ENCODE assay signal across 8 cellular contexts in the genomic region with DNA sequence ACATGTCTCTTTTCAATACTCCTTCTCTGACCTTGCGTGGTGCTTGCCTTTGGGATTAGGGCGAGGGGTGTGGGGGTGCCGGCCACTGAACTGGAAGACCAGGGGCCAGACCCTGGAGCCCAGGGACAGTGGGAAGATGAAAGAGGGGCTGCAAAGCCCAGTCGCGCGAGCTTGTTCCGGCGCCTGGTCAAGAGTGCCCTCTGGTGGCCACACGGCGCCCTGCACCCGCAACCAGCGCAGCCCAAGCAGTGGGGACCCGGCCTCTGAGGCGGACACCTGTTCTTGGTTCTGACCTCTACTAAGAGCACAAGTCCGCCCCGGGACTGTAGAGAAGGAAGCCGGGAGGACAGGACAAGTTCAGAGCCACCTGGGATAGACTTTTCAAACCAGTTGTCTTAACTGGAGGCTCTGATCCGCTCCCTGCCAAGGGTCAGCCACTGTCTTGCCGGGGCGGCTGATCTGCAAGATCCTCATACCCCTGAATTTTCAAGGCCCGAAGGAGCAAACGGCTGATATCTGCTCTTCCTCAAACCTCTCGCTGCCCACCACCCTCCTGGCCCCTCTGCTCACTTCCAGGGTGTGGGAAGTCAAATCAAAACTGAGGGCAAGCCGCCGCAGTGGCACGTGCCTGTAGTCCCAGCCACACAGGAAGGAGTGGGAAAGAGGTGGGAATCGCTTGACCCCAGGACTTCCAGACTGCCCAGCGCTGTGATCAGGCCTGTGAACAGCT. TPM values are rescaled to one million over a fixed set of nuclear protein-coding genes. Genes with fewer than 3 reads are reported as not detected.
A peak's percentile ranks its signal among the peaks of the same experiment; 100 is the strongest.
DNase-seq lines count a peak whose midpoint lies in the region; ATAC-seq and TF ChIP-seq lines count a peak whose summit lies in the region.

No MANE protein-coding gene starts in this region.

- H3K27me3 Mint-ChIP-seq in naive thymus-derived CD4-positive, alpha-beta T cell: peaks cover 0 to 5% (median 0%) of the 10 kb centered on the region in 5 donors

- TF ChIP-seq POLR2A in HCT116 (IDR thresholded peaks at IDR 0.05; ENCODE audit: borderline replicate concordance, extremely low read depth, insufficient read depth, insufficient read length): no peak

- peak; percentile 87 for ATAC-seq in HCT116
- ATAC-seq in naive thymus-derived CD4-positive, alpha-beta T cell: peak; percentile 93
- peak; percentile 81 for ATAC-seq in stimulated activated effector memory CD8-positive, alpha-beta T cell treated with anti-CD3 and anti-CD28 coated beads, Interleukin-12 subunit alpha, Interleukin-12 subunit beta, amount 100 ng/mL, for 72 hours
- no peak for ATAC-seq in HG03097 (IDR thresholded peaks at IDR 0.05; ENCODE audit: low FRiP score, unreplicated experiment)

- H3K4me1 ChIP-seq in HCT116 (ENCODE audit: control insufficient read depth in 1 of 2, insufficient read depth in 2 of 2, low read length in 2 of 2): peaks cover 3 to 16% of the 10 kb centered on the region in 2 experiments; a peak in 2 of 4 replicates
- no peaks in the 10 kb centered on the region for H3K4me1 ChIP-seq in naive thymus-derived CD4-positive, alpha-beta T cell (ENCODE audit: control insufficient read depth in 2 of 2, insufficient read depth in 2 of 2, low read length in 2 of 2)

- H2AFZ ChIP-seq in HCT116 (ENCODE audit: low read depth, low read length, poor library complexity, severe bottlenecking): peak overlapping the region; percentile 82

- H3K9ac ChIP-seq in HCT116 (ENCODE audit: low read length): no peak overlapping the region

- no peaks in the 10 kb centered on the region for H3K9me2 ChIP-seq in HCT116 (ENCODE audit: insufficient read depth)

- H3K9me3 Mint-ChIP-seq in naive thymus-derived CD4-positive, alpha-beta T cell: peaks cover 0 to 3% (median 0%) of the 10 kb centered on the region in 11 donors
- no peaks in the 10 kb centered on the region for H3K9me3 Mint-ChIP-seq in stimulated activated effector memory CD8-positive, alpha-beta T cell treated with anti-CD3 and anti-CD28 coated beads, Interleukin-12 subunit alpha, Interleukin-12 subunit beta, amount 100 ng/mL, for 72 hours

- H3K27ac Mint-ChIP-seq in naive thymus-derived CD4-positive, alpha-beta T cell: no peak overlapping the region
- H3K27ac Mint-ChIP-seq in stimulated activated effector memory CD8-positive, alpha-beta T cell treated with anti-CD3 and anti-CD28 coated beads, Interleukin-12 subunit alpha, Interleukin-12 subunit beta, amount 100 ng/mL, for 72 hours: peak overlapping the region; percentile 62

- H3K4me3 ChIP-seq in HCT116 (replicated peaks in 1 of 2; ENCODE audit: low read depth in 1 of 2, low read length in 2 of 2) (no peak overlapping the region; a peak in 1 of 4 replicates), epithelial cell of proximal tubule (ENCODE audit: low read depth, low read length) (peak overlapping the region; percentile 39)
- H3K4me3 ChIP-seq in naive thymus-derived CD4-positive, alpha-beta T cell (ENCODE audit: low read length): no peak overlapping the region

- H3K27ac ChIP-seq in HCT116 (ENCODE audit: low read depth, low read length): no peak overlapping the region
- H3K27ac ChIP-seq in naive thymus-derived CD4-positive, alpha-beta T cell (ENCODE audit: low read depth, low read length): no peak overlapping the region

- peaks cover 0 to 8% (median 4%) of the 10 kb centered on the region in 7 donors for H3K4me1 Mint-ChIP-seq in naive thymus-derived CD4-positive, alpha-beta T cell
- peaks cover 11% of the 10 kb centered on the region for H3K4me1 Mint-ChIP-seq in stimulated activated effector memory CD8-positive, alpha-beta T cell treated with anti-CD3 and anti-CD28 coated beads, Interleukin-12 subunit alpha, Interleukin-12 subunit beta, amount 100 ng/mL, for 72 hours

- DNase-seq in EL (peak; percentile 48), HCT116 (ENCODE audit: low read depth, low spot score) (peak; percentile 43), NCI-H510A treated with DMSO at 0.1 percent for 48 hours (lab: John Stamatoyannopoulos, UW) (peak; percentile 50), epithelial cell of proximal tubule (ENCODE audit: low read depth) (no peak)
- DNase-seq in activated CD8-positive, alpha-beta memory T cell treated with anti-CD3 and anti-CD28 coated beads, Interleukin-2, amount 50 U/mL, for 24 hours (ENCODE audit: extremely low read depth): peak; percentile 28
- DNase-seq in naive thymus-derived CD4-positive, alpha-beta T cell: peak; percentile 32 to 82 (median 68)
- peak; percentile 88 to 90 for DNase-seq in stimulated activated effector memory CD8-positive, alpha-beta T cell treated with anti-CD3 and anti-CD28 coated beads, Interleukin-12 subunit alpha, Interleukin-12 subunit beta, amount 100 ng/mL, for 72 hours (ENCODE audit: low spot score in 2 of 2)

- H3K79me2 ChIP-seq in HCT116 (ENCODE audit: insufficient read depth, low read length): no peaks in the 10 kb centered on the region

- no TSS peak for BruUV-seq in HCT116 (replicated peaks; lab: Mats Ljungman, UMichigan)

- TF ChIP-seq RAD21 in HCT116 (IDR thresholded peaks at IDR 0.05; ENCODE audit: low read depth): peak; percentile 99

- H3K36me3 Mint-ChIP-seq in naive thymus-derived CD4-positive, alpha-beta T cell: peaks cover 0 to 3% (median 0%) of the 10 kb centered on the region in 5 donors
- H3K36me3 Mint-ChIP-seq in stimulated activated effector memory CD8-positive, alpha-beta T cell treated with anti-CD3 and anti-CD28 coated beads, Interleukin-12 subunit alpha, Interleukin-12 subunit beta, amount 100 ng/mL, for 72 hours: no peaks in the 10 kb centered on the region

- peak overlapping the region; percentile 51 for H3K4me2 ChIP-seq in HCT116 (ENCODE audit: low read length)

- H3K27me3 ChIP-seq in HCT116 (ENCODE audit: insufficient read depth, low read length): no peaks in the 10 kb centered on the region
- no peaks in the 10 kb centered on the region for H3K27me3 ChIP-seq in naive thymus-derived CD4-positive, alpha-beta T cell (ENCODE audit: control insufficient read depth in 2 of 2, insufficient read depth in 2 of 2, low read length in 2 of 2)

- POLR2A ChIA-PET in HCT116 (lab: Charles Lee): interaction anchor here (0.6 to 1.0 kb wide), 2 partner anchors 50 to 331 kb away, joined by 3 to 4 read pairs; no protein-coding TSS in a partner anchor
- POLR2A ChIA-PET in naive thymus-derived CD4-positive, alpha-beta T cell (lab: Charles Lee): interaction anchor here (0.6 to 0.7 kb wide), 2 partner anchors 9 to 618 kb away, joined by 3 read pairs; no protein-coding TSS in a partner anchor

- no peaks in the 10 kb centered on the region for H4K20me1 ChIP-seq in HCT116 (ENCODE audit: insufficient read depth)

- H3K4me3 Mint-ChIP-seq in naive thymus-derived CD4-positive, alpha-beta T cell: peak overlapping the region in 7 of 10 donors; percentile 11 to 72 (median 49)
- peak overlapping the region; percentile 30 for H3K4me3 Mint-ChIP-seq in stimulated activated effector memory CD8-positive, alpha-beta T cell treated with anti-CD3 and anti-CD28 coated beads, Interleukin-12 subunit alpha, Interleukin-12 subunit beta, amount 100 ng/mL, for 72 hours

- peak; percentile 82 to 96 (median 95) for TF ChIP-seq CTCF in HCT116 (IDR thresholded peaks at IDR 0.05 in 2 of 3, conservative IDR thresholded peaks at IDR 0.05 in 1 of 3; ENCODE audit: borderline replicate concordance in 1 of 3, insufficient read depth in 1 of 3, low read depth in 2 of 3, low read length in 2 of 3)
- peak; percentile 95 for TF ChIP-seq CTCF in epithelial cell of proximal tubule (conservative IDR thresholded peaks at IDR 0.05; ENCODE audit: low read depth, low read length)

- H3K9me3 ChIP-seq in HCT116 (ENCODE audit: control insufficient read depth in 1 of 2, insufficient read depth in 1 of 2, low read depth in 1 of 2, low read length in 2 of 2): peaks cover 0 to 7% of the 10 kb centered on the region in 2 experiments; a peak in 1 of 4 replicates
- H3K9me3 ChIP-seq in naive thymus-derived CD4-positive, alpha-beta T cell (ENCODE audit: control insufficient read depth in 2 of 3, low read length in 3 of 3): no peaks in the 10 kb centered on the region

- CTCF ChIA-PET in HCT116 (lab: Charles Lee): interaction anchor here (0.6 to 3.3 kb wide), 26 partner anchors 8 to 698 kb away, joined by 3 to 64 read pairs (median 4); a partner anchor contains a TSS
- CTCF ChIA-PET in naive thymus-derived CD4-positive, alpha-beta T cell (lab: Charles Lee): interaction anchor here (0.6 to 5.1 kb wide), 16 partner anchors 9 to 1767 kb away, joined by 3 to 83 read pairs (median 4); a partner anchor contains a TSS

- H3K36me3 ChIP-seq in HCT116 (ENCODE audit: control insufficient read depth in 1 of 2, insufficient read depth in 2 of 2, low read length in 2 of 2): no peaks in the 10 kb centered on the region
- H3K36me3 ChIP-seq in naive thymus-derived CD4-positive, alpha-beta T cell (ENCODE audit: control insufficient read depth in 2 of 3, insufficient read depth in 3 of 3, low read length in 3 of 3): no peaks in the 10 kb centered on the region

- RAD21 ChIA-PET in HCT116 (lab: Charles Lee; ENCODE audit: low non-redundant PET in 1 of 2, low total read pairs in 2 of 2, uncharacterized antibody in 2 of 2, unreplicated experiment in 2 of 2): interaction anchor here (0.6 to 1.8 kb wide), 7 partner anchors 330 to 433 kb away, joined by 3 to 10 read pairs (median 4); no protein-coding TSS in a partner anchor

- intact Hi-C loops in HCT116 (cut with micrococcal nuclease): loop anchor here (1.0 kb wide), 2 partner anchors 331 to 433 kb away; no protein-coding TSS in a partner anchor
- intact Hi-C loops in naive thymus-derived CD4-positive, alpha-beta T cell (cut with micrococcal nuclease): loop anchor here (1.0 to 5.0 kb wide), 9 partner anchors 15 to 433 kb away; a partner anchor contains a TSS

TF ChIP-seq in HCT116, 20 proteins besides CTCF, POLR2A, EP300 and RAD21:
- TF ChIP-seq SRF (IDR thresholded peaks at IDR 0.05; ENCODE audit: low read depth) (no peak), POLR2AphosphoS5 (IDR thresholded peaks at IDR 0.05; ENCODE audit: low read depth, low read length) (no peak), EZH2phosphoT487 (IDR thresholded peaks at IDR 0.05; ENCODE audit: borderline replicate concordance) (no peak), TCF7L2 (IDR thresholded peaks at IDR 0.05; ENCODE audit: borderline replicate concordance, extremely low read depth, insufficient read depth, insufficient read length) (peak; percentile 64), SP1 (IDR thresholded peaks at IDR 0.05; ENCODE audit: low read depth) (no peak)
- TF ChIP-seq, protein P1, sequence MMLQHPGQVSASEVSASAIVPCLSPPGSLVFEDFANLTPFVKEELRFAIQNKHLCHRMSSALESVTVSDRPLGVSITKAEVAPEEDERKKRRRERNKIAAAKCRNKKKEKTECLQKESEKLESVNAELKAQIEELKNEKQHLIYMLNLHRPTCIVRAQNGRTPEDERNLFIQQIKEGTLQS (IDR thresholded peaks at IDR 0.05): no peak
- TF ChIP-seq, protein P2, sequence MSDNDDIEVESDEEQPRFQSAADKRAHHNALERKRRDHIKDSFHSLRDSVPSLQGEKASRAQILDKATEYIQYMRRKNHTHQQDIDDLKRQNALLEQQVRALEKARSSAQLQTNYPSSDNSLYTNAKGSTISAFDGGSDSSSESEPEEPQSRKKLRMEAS (IDR thresholded peaks at IDR 0.05): no peak

RNA-seq across cellular contexts. Expression of a gene that starts 14.9 kb away (rescaled TPM):
- 71.2 TPM for total RNA-seq in HCT116 (2021; ENCODE audit: unreplicated experiment)
- 10.9 and 16.5 TPM in 2 replicates for polyA plus RNA-seq in HCT116 (2012)
- 89.6 and 95.6 TPM in 2 replicates for total RNA-seq in epithelial cell of proximal tubule
- total RNA-seq in naive thymus-derived CD4-positive, alpha-beta T cell: 10 to 100 TPM; 20.5 to 82.3 (median 41.8) TPM
- polyA plus RNA-seq in naive thymus-derived CD4-positive, alpha-beta T cell: 10 to 100 TPM; 25.6 to 29.9 TPM
